ENCODE assay signal across 29 cellular contexts in genomic region chr18:10681581-10682367, GRCh38.
DNase-seq lines count a peak whose midpoint lies in the region; ATAC-seq, FAIRE-seq and TF ChIP-seq lines count a peak whose summit lies in the region.
"Had no signal": no experiment of that assay in that cellular context is flagged by ENCODE, and none has a peak within 500 bp of the region (broad histone marks: within the 10 kb centered on the region; RNA-seq: fewer than 3 reads in every experiment).

No MANE protein-coding gene starts in this region.

- FAIRE-seq in H1 (lab: Jason Lieb, UNC) = no peak
- FAIRE-seq: GM12878, keratinocyte had no signal

- no peak overlapping the region for H3K4ac ChIP-seq in H1 (replicated peaks; ENCODE audit: insufficient read length, low read depth, low read length)
- H3K4ac ChIP-seq in mesenchymal stem cell (ENCODE audit: low read depth in 1 of 2, low read length in 2 of 2) = no peak overlapping the region

- CTCF ChIA-PET in H1 (lab: Charles Lee; ENCODE audit: partially characterized antibody) = no interaction called here

- 93% methylated on average over 12 of the region's 12 CpGs; no CpG with 5 or more reads in 1 of the 2 experiments for WGBS in H1 (ENCODE audit: extremely low coverage in 1 of 2, insufficient coverage in 1 of 2, insufficient read length in 1 of 2, insufficient replicate concordance in 2 of 2, low coverage in 1 of 2, low lambda C conversion rate in 2 of 2, missing lambda C conversion rate in 1 of 2), 2 experiments
- 93% methylated on average over 12 of the region's 12 CpGs for WGBS in mesenchymal stem cell

- no peak overlapping the region for H3K27ac Mint-ChIP-seq in activated T-cell treated with anti-CD3 and anti-CD28 coated beads, Interleukin-2, amount 50 U/mL, for 24 hours
- H3K27ac Mint-ChIP-seq: activated naive CD4-positive, alpha-beta T cell treated with anti-CD3 and anti-CD28 coated beads, Interleukin-2, amount 50 U/mL, for 24 hours; natural killer cell; stimulated activated effector memory CD8-positive, alpha-beta T cell treated with anti-CD3 and anti-CD28 coated beads, Interleukin-12 subunit alpha, Interleukin-12 subunit beta, amount 100 ng/mL, for 72 hours had no signal

- H3K36me3 Mint-ChIP-seq in activated T-cell treated with anti-CD3 and anti-CD28 coated beads, Interleukin-2, amount 50 U/mL, for 24 hours (ENCODE audit: low read depth) = no peaks in the 10 kb centered on the region
- H3K36me3 Mint-ChIP-seq: activated naive CD4-positive, alpha-beta T cell treated with anti-CD3 and anti-CD28 coated beads, Interleukin-2, amount 50 U/mL, for 24 hours; natural killer cell; stimulated activated effector memory CD8-positive, alpha-beta T cell treated with anti-CD3 and anti-CD28 coated beads, Interleukin-12 subunit alpha, Interleukin-12 subunit beta, amount 100 ng/mL, for 72 hours had no signal

- ATAC-seq in GM18519 (IDR thresholded peaks at IDR 0.05; ENCODE audit: low FRiP score, unreplicated experiment) (no peak), Right ventricle myocardium inferior (no peak)
- ATAC-seq: GM12878; mucosa of descending colon; natural killer cell; stimulated activated effector memory CD8-positive, alpha-beta T cell treated with anti-CD3 and anti-CD28 coated beads, Interleukin-12 subunit alpha, Interleukin-12 subunit beta, amount 100 ng/mL, for 72 hours had no signal

- H2BK15ac ChIP-seq in H1 (ENCODE audit: low read length) (no peak overlapping the region), mesenchymal stem cell (ENCODE audit: low read depth, poor library complexity, severe bottlenecking) (no peak overlapping the region)

- no peak overlapping the region for H2BK12ac ChIP-seq in H1 (ENCODE audit: low read depth, low read length)
- H2BK12ac ChIP-seq in mesenchymal stem cell (ENCODE audit: low read length in 2 of 2) = no peak overlapping the region

- intact Hi-C loops in Right ventricle myocardium inferior (cut with DNase I) = no loop called here

- no peaks in the 10 kb centered on the region for H3K4me1 Mint-ChIP-seq in activated T-cell treated with anti-CD3 and anti-CD28 coated beads, Interleukin-2, amount 50 U/mL, for 24 hours (ENCODE audit: low read depth)
- H3K4me1 Mint-ChIP-seq: activated naive CD4-positive, alpha-beta T cell treated with anti-CD3 and anti-CD28 coated beads, Interleukin-2, amount 50 U/mL, for 24 hours; natural killer cell; stimulated activated effector memory CD8-positive, alpha-beta T cell treated with anti-CD3 and anti-CD28 coated beads, Interleukin-12 subunit alpha, Interleukin-12 subunit beta, amount 100 ng/mL, for 72 hours had no signal

- no peak overlapping the region for H2AK5ac ChIP-seq in H1 (ENCODE audit: low read depth, low read length)
- H2AK5ac ChIP-seq in mesenchymal stem cell (ENCODE audit: low read length, severe bottlenecking) = no peak overlapping the region

- no peak overlapping the region for H4K5ac ChIP-seq in H1 (ENCODE audit: insufficient read length, low read depth, low read length)

- H3K4me1 ChIP-seq in H1 (replicated peaks in 1 of 4; ENCODE audit: control insufficient read depth in 3 of 4, insufficient read depth in 4 of 4, low read length in 3 of 4) = no peaks in the 10 kb centered on the region
- H3K4me1 ChIP-seq in mesenchymal stem cell (ENCODE audit: control insufficient read depth, insufficient read depth, low read depth, low read length) = peaks cover 2% of the 10 kb centered on the region
- H3K4me1 ChIP-seq: SJSA1, upper lobe of left lung had no signal

- H3K14ac ChIP-seq in H1 (ENCODE audit: insufficient read length) (no peak overlapping the region), mesenchymal stem cell (ENCODE audit: low read length in 2 of 2) (no peak overlapping the region)

- H3K9ac ChIP-seq in H1 (replicated peaks in 1 of 4; ENCODE audit: extremely low read depth in 1 of 4, low read depth in 3 of 4, low read length in 3 of 4) (no peak overlapping the region), mesenchymal stem cell (ENCODE audit: low read length) (no peak overlapping the region)

- 0 out of 2 replicates have a peak overlapping the region, but pooled peaks have one; percentile 29 for H2BK20ac ChIP-seq in H1 (ENCODE audit: low read length)

- TF ChIP-seq CTCF in H1 (IDR thresholded peaks at IDR 0.05; ENCODE audit: control extremely low read depth in 1 of 3, insufficient read depth in 1 of 3, low read depth in 1 of 3, low read length in 3 of 3) = no peak

- H3K36me3 ChIP-seq in H1 (ENCODE audit: control insufficient read depth in 2 of 4, insufficient read depth in 4 of 4, low read length in 3 of 4) = no peaks in the 10 kb centered on the region
- no peaks in the 10 kb centered on the region for H3K36me3 ChIP-seq in mesenchymal stem cell (ENCODE audit: control insufficient read depth in 1 of 2, insufficient read depth in 2 of 2, low read depth in 1 of 2, low read length in 2 of 2)
- H3K36me3 ChIP-seq: SJSA1, upper lobe of left lung, WERI-Rb-1 had no signal

- DNase-seq in NCI-H226 (peak; percentile 2), H1 (ENCODE audit: low read depth in 1 of 2, low spot score in 2 of 2) (no peak), mesenchymal stem cell (no peak), NCI-H2107 (lab: John Stamatoyannopoulos, UW) (no peak), Right ventricle myocardium inferior (ENCODE audit: missing footprints) (no peak)
- DNase-seq in activated T-cell treated with anti-CD3 and anti-CD28 coated beads, Interleukin-2, amount 50 U/mL, for 24 hours = no peak
- DNase-seq: activated CD4-positive, alpha-beta T cell treated with anti-CD3 and anti-CD28 coated beads for 48 hours; amygdala; cortex of kidney; DND-41; effector memory CD4-positive, alpha-beta T cell; H7; Kasumi-1; mucosa of descending colon; natural killer cell; NCI-H1436; NCI-H774; nucleus accumbens; T1000; upper lobe of left lung; WERI-Rb-1 had no signal

- H4K20me1 ChIP-seq in H1 (replicated peaks in 1 of 2; ENCODE audit: control insufficient read depth in 1 of 2, insufficient read depth in 2 of 2, low read length in 2 of 2) = no peaks in the 10 kb centered on the region

- H4K8ac ChIP-seq in H1 (ENCODE audit: extremely low read depth, insufficient read depth, low read length) (no peak overlapping the region), mesenchymal stem cell (ENCODE audit: low read length) (peak overlapping the region; percentile 24)

- H3K27ac ChIP-seq in H1 (ENCODE audit: low read depth, low read length) (no peak overlapping the region), mesenchymal stem cell (ENCODE audit: low read length, poor library complexity, severe bottlenecking) (no peak overlapping the region)
- H3K27ac ChIP-seq: C4-2B, SJSA1, upper lobe of left lung, WERI-Rb-1 had no signal

- H2BK5ac ChIP-seq in H1 (ENCODE audit: low read depth, low read length) = no peak overlapping the region
- no peak overlapping the region for H2BK5ac ChIP-seq in mesenchymal stem cell (ENCODE audit: low read depth, low read length, poor library complexity, severe bottlenecking)

- no peak overlapping the region for H3K4me3 Mint-ChIP-seq in activated T-cell treated with anti-CD3 and anti-CD28 coated beads, Interleukin-2, amount 50 U/mL, for 24 hours
- H3K4me3 Mint-ChIP-seq: activated naive CD4-positive, alpha-beta T cell treated with anti-CD3 and anti-CD28 coated beads, Interleukin-2, amount 50 U/mL, for 24 hours; natural killer cell; stimulated activated effector memory CD8-positive, alpha-beta T cell treated with anti-CD3 and anti-CD28 coated beads, Interleukin-12 subunit alpha, Interleukin-12 subunit beta, amount 100 ng/mL, for 72 hours had no signal

- H3K18ac ChIP-seq in H1 (ENCODE audit: extremely low read depth, low read length) (no peak overlapping the region), mesenchymal stem cell (ENCODE audit: low read depth in 1 of 2, low read length in 2 of 2) (no peak overlapping the region)

- no peaks in the 10 kb centered on the region for H3K9me3 ChIP-seq in H1 (ENCODE audit: insufficient read depth in 2 of 2, low read depth in 1 of 2, low read length in 1 of 2)
- H3K9me3 ChIP-seq in mesenchymal stem cell (ENCODE audit: control insufficient read depth, low read length) = no peaks in the 10 kb centered on the region
- H3K9me3 ChIP-seq: mucosa of descending colon, SJSA1, upper lobe of left lung had no signal

- POLR2A ChIA-PET in H1 (lab: Charles Lee; ENCODE audit: partially characterized antibody) = interaction anchor here (0.7 kb wide), 1 partner anchor 812 kb away, joined by 4 read pairs; no protein-coding TSS in a partner anchor

- H3K4me2 ChIP-seq in H1 (ENCODE audit: insufficient read depth in 1 of 2, low read depth in 2 of 2, low read length in 2 of 2) (no peak overlapping the region), mesenchymal stem cell (ENCODE audit: low read length, poor library complexity, severe bottlenecking) (no peak overlapping the region)

- H3K56ac ChIP-seq in H1 (replicated peaks; ENCODE audit: insufficient read length, low read depth, low read length) = no peak overlapping the region

- no peaks in the 10 kb centered on the region for H3K9me3 Mint-ChIP-seq in activated T-cell treated with anti-CD3 and anti-CD28 coated beads, Interleukin-2, amount 50 U/mL, for 24 hours
- H3K9me3 Mint-ChIP-seq: activated naive CD4-positive, alpha-beta T cell treated with anti-CD3 and anti-CD28 coated beads, Interleukin-2, amount 50 U/mL, for 24 hours; stimulated activated effector memory CD8-positive, alpha-beta T cell treated with anti-CD3 and anti-CD28 coated beads, Interleukin-12 subunit alpha, Interleukin-12 subunit beta, amount 100 ng/mL, for 72 hours had no signal

- no peaks in the 10 kb centered on the region for H3K79me2 ChIP-seq in H1 (ENCODE audit: control insufficient read depth in 1 of 2, insufficient read depth in 2 of 2, low read length in 2 of 2)

- H3K4me3 ChIP-seq in H1 (ENCODE audit: extremely low read depth in 1 of 4, insufficient read depth in 2 of 4, low read depth in 3 of 4, low read length in 4 of 4) (no peak overlapping the region), mesenchymal stem cell (ENCODE audit: insufficient read depth in 1 of 2, low read depth in 1 of 2, low read length in 2 of 2) (no peak overlapping the region)
- H3K4me3 ChIP-seq: GM12878, lung, mucosa of descending colon, SJSA1, upper lobe of left lung had no signal

- peaks cover 3% of the 10 kb centered on the region for H3K27me3 Mint-ChIP-seq in activated T-cell treated with anti-CD3 and anti-CD28 coated beads, Interleukin-2, amount 50 U/mL, for 24 hours
- H3K27me3 Mint-ChIP-seq: activated naive CD4-positive, alpha-beta T cell treated with anti-CD3 and anti-CD28 coated beads, Interleukin-2, amount 50 U/mL, for 24 hours had no signal

- H2AFZ ChIP-seq in H1 (ENCODE audit: low read length) (no peak overlapping the region), mesenchymal stem cell (ENCODE audit: low read depth, low read length) (no peak overlapping the region)

- TF ChIP-seq EP300 in H1 (IDR thresholded peaks at IDR 0.05; ENCODE audit: borderline replicate concordance in 1 of 2, low read depth in 2 of 2, low read length in 2 of 2) = no peak

- TF ChIP-seq RAD21 in H1 (IDR thresholded peaks at IDR 0.05 in 1 of 2, conservative IDR thresholded peaks at IDR 0.05 in 1 of 2; ENCODE audit: low read depth in 2 of 2, low read length in 2 of 2) = no peak

- no peaks in the 10 kb centered on the region for H3K79me1 ChIP-seq in H1 (ENCODE audit: low read depth, low read length)
- H3K79me1 ChIP-seq in mesenchymal stem cell (replicated peaks; ENCODE audit: low read length, poor library complexity, severe bottlenecking) = no peaks in the 10 kb centered on the region

- H2BK120ac ChIP-seq in H1 (replicated peaks; ENCODE audit: low read depth, low read length) (no peak overlapping the region), mesenchymal stem cell (ENCODE audit: low read depth, low read length) (no peak overlapping the region)

- H4K91ac ChIP-seq in H1 (replicated peaks; ENCODE audit: insufficient read length, low read length) = no peak overlapping the region
- no peak overlapping the region for H4K91ac ChIP-seq in mesenchymal stem cell (ENCODE audit: low read length)

- H3K27me3 ChIP-seq in H1 (replicated peaks in 1 of 4; ENCODE audit: control insufficient read depth in 3 of 4, extremely low read depth in 1 of 4, insufficient read depth in 3 of 4, low read length in 3 of 4) (no peaks in the 10 kb centered on the region), mesenchymal stem cell (ENCODE audit: control insufficient read depth in 1 of 2, insufficient read depth in 1 of 2, low read length in 2 of 2) (no peaks in the 10 kb centered on the region)
- H3K27me3 ChIP-seq: SJSA1, upper lobe of left lung had no signal

- no peak for TF ChIP-seq POLR2A in H1 (IDR thresholded peaks at IDR 0.05; ENCODE audit: control extremely low read depth in 1 of 2, low read depth in 2 of 2, low read length in 2 of 2)

- H3K23me2 ChIP-seq in H1 (ENCODE audit: low read depth, low read length) = no peaks in the 10 kb centered on the region

- H3K23ac ChIP-seq in H1 (ENCODE audit: insufficient read length) = no peak overlapping the region
- H3K23ac ChIP-seq in mesenchymal stem cell (ENCODE audit: low read length in 2 of 2) = no peak overlapping the region
